Comparison of ENCODE assay signal across 8 cellular contexts in genomic region chr14:23307146-23307447, GRCh38. TPM values are rescaled to one million over a fixed set of nuclear protein-coding genes. Genes with fewer than 3 reads are reported as not detected.
DNase-seq lines count a peak whose midpoint lies in the region; ATAC-seq lines count a peak whose summit lies in the region.

No MANE protein-coding gene starts in this region.

- peaks cover 33% of the 10 kb centered on the region for H3K36me3 ChIP-seq in HAP-1 (replicated peaks)
- peaks cover 6% of the 10 kb centered on the region for H3K36me3 ChIP-seq in iPS-15b (ENCODE audit: control insufficient read depth, insufficient read depth, low read length)

- H3K9me3 ChIP-seq in HAP-1: no peaks in the 10 kb centered on the region
- H3K9me3 ChIP-seq in iPS-15b (ENCODE audit: control insufficient read depth, insufficient read depth, low read length): no peaks in the 10 kb centered on the region

- peaks cover 2% of the 10 kb centered on the region for H3K27me3 Mint-ChIP-seq in activated T-helper 1 cell treated with anti-CD3 and anti-CD28 coated beads, Interleukin-12 subunit alpha, Interleukin-12 subunit beta, Interleukin-2, Interleukin-4 antibody, amounts not matched to agents 30 ng/mL and 10 ng/mL and 1 ng/mL, durations not matched to agents 14 hours and 24 hours and 36 hours (ENCODE audit: insufficient read depth)

- H3K27ac ChIP-seq in skin epidermis: peak overlapping the region; percentile 69 to 95 (median 89)

- H3K27me3 ChIP-seq in HAP-1 (ENCODE audit: low read depth) (no peaks in the 10 kb centered on the region), iPS-15b (ENCODE audit: control insufficient read depth, insufficient read depth, low read length) (peaks cover 17% of the 10 kb centered on the region)

- intact Hi-C loops in activated T-helper 1 cell treated with anti-CD3 and anti-CD28 coated beads, Interleukin-12 subunit alpha, Interleukin-12 subunit beta, Interleukin-2, Interleukin-4 antibody, amounts not matched to agents 30 ng/mL and 10 ng/mL and 1 ng/mL, durations not matched to agents 14 hours and 24 hours and 36 hours (cut with micrococcal nuclease): no loop called here

- H3K4me1 Mint-ChIP-seq in activated T-helper 1 cell treated with anti-CD3 and anti-CD28 coated beads, Interleukin-12 subunit alpha, Interleukin-12 subunit beta, Interleukin-2, Interleukin-4 antibody, amounts not matched to agents 30 ng/mL and 10 ng/mL and 1 ng/mL, durations not matched to agents 14 hours and 24 hours and 36 hours (ENCODE audit: low read depth): peaks cover 26% of the 10 kb centered on the region

- no peak for DNase-seq in HAP-1 (ENCODE audit: low spot score in 2 of 2)
- DNase-seq in activated T-helper 1 cell treated with anti-CD3 and anti-CD28 coated beads, Interleukin-12 subunit alpha, Interleukin-12 subunit beta, Interleukin-2, Interleukin-4 antibody, amounts not matched to agents 30 ng/mL and 10 ng/mL and 1 ng/mL, durations not matched to agents 14 hours and 24 hours and 36 hours (ENCODE audit: low spot score): no peak
- no peak for DNase-seq in HUDEP-2 (lab: John Stamatoyannopoulos, UW; ENCODE audit: unreplicated experiment in 76 of 76)
- no peak for DNase-seq in iPS-NIHi11 (ENCODE audit: low spot score)
- no peak for DNase-seq in mucosa of gallbladder (ENCODE audit: low spot score)

- H3K4me3 ChIP-seq in HAP-1 (peak overlapping the region; percentile 68), iPS-15b (ENCODE audit: low read depth, low read length) (peak overlapping the region; percentile 85), skin epidermis (peak overlapping the region; percentile 43 to 69 (median 58))

- H3K4me3 Mint-ChIP-seq in activated T-helper 1 cell treated with anti-CD3 and anti-CD28 coated beads, Interleukin-12 subunit alpha, Interleukin-12 subunit beta, Interleukin-2, Interleukin-4 antibody, amounts not matched to agents 30 ng/mL and 10 ng/mL and 1 ng/mL, durations not matched to agents 14 hours and 24 hours and 36 hours: peak overlapping the region; percentile 79

- H3K27ac Mint-ChIP-seq in activated T-helper 1 cell treated with anti-CD3 and anti-CD28 coated beads, Interleukin-12 subunit alpha, Interleukin-12 subunit beta, Interleukin-2, Interleukin-4 antibody, amounts not matched to agents 30 ng/mL and 10 ng/mL and 1 ng/mL, durations not matched to agents 14 hours and 24 hours and 36 hours: peak overlapping the region; percentile 43

- no peak for ATAC-seq in HG03039 (IDR thresholded peaks at IDR 0.05; ENCODE audit: unreplicated experiment)

- in situ Hi-C loops in HAP-1 (cut with MboI; ENCODE audit: low sequenced_read_pairs): no loop called here

- no peaks in the 10 kb centered on the region for H3K9me3 Mint-ChIP-seq in activated T-helper 1 cell treated with anti-CD3 and anti-CD28 coated beads, Interleukin-12 subunit alpha, Interleukin-12 subunit beta, Interleukin-2, Interleukin-4 antibody, amounts not matched to agents 30 ng/mL and 10 ng/mL and 1 ng/mL, durations not matched to agents 14 hours and 24 hours and 36 hours

- peak overlapping the region; percentile 82 for H3K9ac ChIP-seq in iPS-15b (ENCODE audit: low read depth, low read length)

- H3K4me1 ChIP-seq in HAP-1 (peaks cover 16% of the 10 kb centered on the region), iPS-15b (ENCODE audit: control insufficient read depth, insufficient read depth, low read length) (no peaks in the 10 kb centered on the region)

- peaks cover 1% of the 10 kb centered on the region for H3K36me3 Mint-ChIP-seq in activated T-helper 1 cell treated with anti-CD3 and anti-CD28 coated beads, Interleukin-12 subunit alpha, Interleukin-12 subunit beta, Interleukin-2, Interleukin-4 antibody, amounts not matched to agents 30 ng/mL and 10 ng/mL and 1 ng/mL, durations not matched to agents 14 hours and 24 hours and 36 hours (ENCODE audit: low read depth)

RNA-seq across cellular contexts. Expression of gene BCL2L2, which starts 0.5 kb away (rescaled TPM):
- 4.1 and 7.1 TPM in 2 replicates for total RNA-seq in activated T-helper 1 cell treated with anti-CD3 and anti-CD28 coated beads, Interleukin-12 subunit alpha, Interleukin-12 subunit beta, Interleukin-2, Interleukin-4 antibody, amounts not matched to agents 30 ng/mL and 10 ng/mL and 1 ng/mL, durations not matched to agents 14 hours and 24 hours and 36 hours
- 54.2 TPM for total RNA-seq in mucosa of gallbladder

RNA-seq across cellular contexts. Expression of gene PPP1R3E, which starts 4.4 kb away (rescaled TPM):
- total RNA-seq in activated T-helper 1 cell treated with anti-CD3 and anti-CD28 coated beads, Interleukin-12 subunit alpha, Interleukin-12 subunit beta, Interleukin-2, Interleukin-4 antibody, amounts not matched to agents 30 ng/mL and 10 ng/mL and 1 ng/mL, durations not matched to agents 14 hours and 24 hours and 36 hours: 16.6 and 17.3 TPM in 2 replicates
- 24.4 TPM for total RNA-seq in mucosa of gallbladder

RNA-seq across cellular contexts. Expression of gene PABPN1, which starts 14.2 kb away (rescaled TPM):
- 252 and 266 TPM in 2 replicates for total RNA-seq in activated T-helper 1 cell treated with anti-CD3 and anti-CD28 coated beads, Interleukin-12 subunit alpha, Interleukin-12 subunit beta, Interleukin-2, Interleukin-4 antibody, amounts not matched to agents 30 ng/mL and 10 ng/mL and 1 ng/mL, durations not matched to agents 14 hours and 24 hours and 36 hours
- 186 TPM for total RNA-seq in mucosa of gallbladder

RNA-seq across cellular contexts. Expression of gene HOMEZ, which starts 21.2 kb away (rescaled TPM):
- total RNA-seq in activated T-helper 1 cell treated with anti-CD3 and anti-CD28 coated beads, Interleukin-12 subunit alpha, Interleukin-12 subunit beta, Interleukin-2, Interleukin-4 antibody, amounts not matched to agents 30 ng/mL and 10 ng/mL and 1 ng/mL, durations not matched to agents 14 hours and 24 hours and 36 hours: 10.9 and 12.2 TPM in 2 replicates
- total RNA-seq in mucosa of gallbladder: 26.0 TPM

RNA-seq across cellular contexts. Expression of gene SLC22A17, which starts 45.6 kb away (rescaled TPM):
- total RNA-seq in activated T-helper 1 cell treated with anti-CD3 and anti-CD28 coated beads, Interleukin-12 subunit alpha, Interleukin-12 subunit beta, Interleukin-2, Interleukin-4 antibody, amounts not matched to agents 30 ng/mL and 10 ng/mL and 1 ng/mL, durations not matched to agents 14 hours and 24 hours and 36 hours: 3.1 and 5.0 TPM in 2 replicates
- total RNA-seq in mucosa of gallbladder: 64.3 TPM
